25 cellular contexts compared by ENCODE assay signal in genomic region chr17:39283896-39284295, GRCh38. TPM values are rescaled to one million over a fixed set of nuclear protein-coding genes. Genes with fewer than 3 reads are reported as not detected.
A peak's percentile ranks its signal among the peaks of the same experiment; 100 is the strongest.
DNase-seq lines count a peak whose midpoint lies in the region; ATAC-seq and TF ChIP-seq lines count a peak whose summit lies in the region.
"Had no signal": no experiment of that assay in that cellular context is flagged by ENCODE, and none has a peak within 500 bp of the region (broad histone marks: within the 10 kb centered on the region; RNA-seq: fewer than 3 reads in every experiment).

No MANE protein-coding gene starts in this region.

- H3K9me3 Mint-ChIP-seq in activated T-cell treated with anti-CD3 and anti-CD28 coated beads, Interleukin-2, amount 50 U/mL, for 72 hours, result no peaks in the 10 kb centered on the region
- H3K9me3 Mint-ChIP-seq in activated T-cell treated with anti-CD3 and anti-CD28 coated beads, Interleukin-2, amount 50 U/mL, for 4 hours, result no peaks in the 10 kb centered on the region
- no peaks in the 10 kb centered on the region for H3K9me3 Mint-ChIP-seq in activated T-helper 17 cell treated with anti-CD3 and anti-CD28 coated beads, Interleukin-2, amount 50 U/mL, for 72 hours

- peaks cover 0 to 2% of the 10 kb centered on the region in 2 donors for H3K36me3 Mint-ChIP-seq in activated T-cell treated with anti-CD3 and anti-CD28 coated beads, Interleukin-2, amount 50 U/mL, for 72 hours (ENCODE audit: insufficient read depth in 2 of 2)
- peaks cover 3% of the 10 kb centered on the region for H3K36me3 Mint-ChIP-seq in activated T-cell treated with anti-CD3 and anti-CD28 coated beads, Interleukin-2, amount 50 U/mL, for 4 hours (ENCODE audit: insufficient read depth)
- H3K36me3 Mint-ChIP-seq in activated T-helper 17 cell treated with anti-CD3 and anti-CD28 coated beads, Interleukin-2, amount 50 U/mL, for 72 hours (ENCODE audit: low read depth), result peaks cover 36% of the 10 kb centered on the region

- in situ Hi-C loops in gastrocnemius medialis (cut with MboI; ENCODE audit: low sequenced_read_pairs in 4 of 4), result no loop called here

- peaks cover 50 to 55% of the 10 kb centered on the region in 2 donors for H3K4me1 ChIP-seq in gastrocnemius medialis
- H3K4me1 ChIP-seq in colonic mucosa, result peaks cover 3% of the 10 kb centered on the region

- TF ChIP-seq POLR2A in gastrocnemius medialis (IDR thresholded peaks at IDR 0.05), result no peak

- no peaks in the 10 kb centered on the region for H3K4me1 Mint-ChIP-seq in activated T-cell treated with anti-CD3 and anti-CD28 coated beads, Interleukin-2, amount 50 U/mL, for 72 hours (ENCODE audit: low read depth)
- no peaks in the 10 kb centered on the region for H3K4me1 Mint-ChIP-seq in activated T-cell treated with anti-CD3 and anti-CD28 coated beads, Interleukin-2, amount 50 U/mL, for 4 hours (ENCODE audit: low read depth)
- no peaks in the 10 kb centered on the region for H3K4me1 Mint-ChIP-seq in activated T-helper 17 cell treated with anti-CD3 and anti-CD28 coated beads, Interleukin-2, amount 50 U/mL, for 72 hours
- H3K4me1 Mint-ChIP-seq: B cell had no signal

- no peak overlapping the region for H3K4me3 ChIP-seq in fibroblast of the aortic adventitia (ENCODE audit: low read depth, low read length)
- H3K4me3 ChIP-seq in gastrocnemius medialis, result no peak overlapping the region
- H3K4me3 ChIP-seq in colonic mucosa, result no peak overlapping the region
- H3K4me3 ChIP-seq: MG63, SJCRH30 had no signal

- H3K9ac ChIP-seq in colonic mucosa (ENCODE audit: low read depth in 2 of 2, low read length in 2 of 2), result no peak overlapping the region

- peak overlapping the region; percentile 65 for H3K27ac Mint-ChIP-seq in activated T-cell treated with anti-CD3 and anti-CD28 coated beads, Interleukin-2, amount 50 U/mL, for 72 hours
- peak overlapping the region; percentile 37 for H3K27ac Mint-ChIP-seq in activated T-helper 17 cell treated with anti-CD3 and anti-CD28 coated beads, Interleukin-2, amount 50 U/mL, for 72 hours
- H3K27ac Mint-ChIP-seq: B cell had no signal

- no peak for DNase-seq in activated T-cell treated with anti-CD3 and anti-CD28 coated beads, Interleukin-2, amount 50 U/mL, for 72 hours
- no peak for DNase-seq in activated T-cell treated with anti-CD3 and anti-CD28 coated beads, Interleukin-2, amount 50 U/mL, for 4 hours
- peak; percentile 47 for DNase-seq in fibroblast of the aortic adventitia (ENCODE audit: low read depth)
- peak; percentile 36 to 56 for DNase-seq in gastrocnemius medialis
- no peak for DNase-seq in colonic mucosa
- no peak for DNase-seq in occipital lobe (lab: John Stamatoyannopoulos, UW)
- no peak for DNase-seq in stimulated activated CD4-positive, alpha-beta T cell treated with anti-CD3 and anti-CD28 coated beads, Interleukin-2, amount 100 ng/mL, for 24 hours
- DNase-seq: Calu3, DMS79 treated with DMSO at 0.1 percent for 48 hours, GF-D8, KBM-7, MG63, NCI-H1105 treated with DMSO at 0.1 percent for 48 hours, NCI-H146, NCI-H1930, NCI-H2107, NCI-H446, NCI-H524 treated with DMSO at 0.1 percent for 48 hours, NCI-H774, SJCRH30 had no signal

- no peak for ATAC-seq in activated T-cell treated with anti-CD3 and anti-CD28 coated beads, Interleukin-2, amount 50 U/mL, for 72 hours (replicated peaks in 1 of 2)
- no peak for ATAC-seq in activated T-cell treated with anti-CD3 and anti-CD28 coated beads, Interleukin-2, amount 50 U/mL, for 4 hours
- ATAC-seq in activated T-helper 17 cell treated with anti-CD3 and anti-CD28 coated beads, Interleukin-2, amount 50 U/mL, for 72 hours (replicated peaks), result no peak
- ATAC-seq in gastrocnemius medialis, result peak; percentile 80 to 89
- ATAC-seq: HCT116 had no signal

- no peaks in the 10 kb centered on the region for H3K27me3 Mint-ChIP-seq in activated T-cell treated with anti-CD3 and anti-CD28 coated beads, Interleukin-2, amount 50 U/mL, for 72 hours (ENCODE audit: low read depth)
- H3K27me3 Mint-ChIP-seq in activated T-cell treated with anti-CD3 and anti-CD28 coated beads, Interleukin-2, amount 50 U/mL, for 4 hours (ENCODE audit: low read depth), result no peaks in the 10 kb centered on the region
- H3K27me3 Mint-ChIP-seq in activated T-helper 17 cell treated with anti-CD3 and anti-CD28 coated beads, Interleukin-2, amount 50 U/mL, for 72 hours, result no peaks in the 10 kb centered on the region
- H3K27me3 Mint-ChIP-seq: B cell had no signal

- TF ChIP-seq CTCF in fibroblast of the aortic adventitia (IDR thresholded peaks at IDR 0.05; ENCODE audit: insufficient read depth, low read length) (no peak), gastrocnemius medialis (IDR thresholded peaks at IDR 0.05 in 4 of 5, conservative IDR thresholded peaks at IDR 0.05 in 1 of 5) (no peak), colonic mucosa (IDR thresholded peaks at IDR 0.05) (no peak)

- intact Hi-C loops in gastrocnemius medialis (cut with DNase I; ENCODE audit: low total_unique reads) (loop anchor here (5.0 kb wide), 1 partner anchor 178 kb away; the partner anchor contains the start of gene CDK12), colonic mucosa (cut with DNase I) (no loop called here)

- H3K27ac ChIP-seq in gastrocnemius medialis, result peak overlapping the region; percentile 82 to 94 (median 88)
- no peak overlapping the region for H3K27ac ChIP-seq in colonic mucosa
- H3K27ac ChIP-seq: 22Rv1, C4-2B, SJCRH30 had no signal

- H3K9me3 ChIP-seq in gastrocnemius medialis (no peaks in the 10 kb centered on the region), colonic mucosa (no peaks in the 10 kb centered on the region)
- H3K9me3 ChIP-seq: MG63, SJCRH30 had no signal

- H3K36me3 ChIP-seq in gastrocnemius medialis (peaks cover 0 to 6% of the 10 kb centered on the region in 2 donors), colonic mucosa (no peaks in the 10 kb centered on the region)
- H3K36me3 ChIP-seq: SJCRH30 had no signal

- no peak overlapping the region for H3K4me3 Mint-ChIP-seq in activated T-cell treated with anti-CD3 and anti-CD28 coated beads, Interleukin-2, amount 50 U/mL, for 72 hours
- no peak overlapping the region for H3K4me3 Mint-ChIP-seq in activated T-cell treated with anti-CD3 and anti-CD28 coated beads, Interleukin-2, amount 50 U/mL, for 4 hours
- no peak overlapping the region for H3K4me3 Mint-ChIP-seq in activated T-helper 17 cell treated with anti-CD3 and anti-CD28 coated beads, Interleukin-2, amount 50 U/mL, for 72 hours
- H3K4me3 Mint-ChIP-seq: B cell had no signal

- H3K27me3 ChIP-seq in gastrocnemius medialis (no peaks in the 10 kb centered on the region), colonic mucosa (no peaks in the 10 kb centered on the region)
- H3K27me3 ChIP-seq: MG63, SJCRH30 had no signal

RNA-seq across cellular contexts. Expression of gene STAC2, which starts 58.2 kb away (rescaled TPM):
- under 1 TPM in 1 of 2 donors, not detected in 1; 0.07 TPM for total RNA-seq in activated T-cell treated with anti-CD3 and anti-CD28 coated beads, Interleukin-2, amount 50 U/mL, for 72 hours
- not detected for total RNA-seq in activated T-cell treated with anti-CD3 and anti-CD28 coated beads, Interleukin-2, amount 50 U/mL, for 4 hours
- not detected for total RNA-seq in activated T-helper 17 cell treated with anti-CD3 and anti-CD28 coated beads, Interleukin-2, amount 50 U/mL, for 72 hours
- total RNA-seq in fibroblast of the aortic adventitia (ENCODE audit: low replicate concordance) (0.18 TPM in 1 of 2 replicates, not detected in the other), gastrocnemius medialis (not detected), colonic mucosa (under 1 TPM; 0.11 to 0.15 TPM), occipital lobe (0.31 TPM)
- total RNA-seq: B cell, Calu3, SJCRH30 had no signal

Comparison
In these comparisons a context has a peak if more than half of its experiments do, and no peak if none do; other contexts are left out.
1. ATAC-seq: peak in gastrocnemius medialis (2 of 2); none in activated T-cell treated with anti-CD3 and anti-CD28 coated beads, Interleukin-2, amount 50 U/mL, for 72 hours (0 of 2), activated T-cell treated with anti-CD3 and anti-CD28 coated beads, Interleukin-2, amount 50 U/mL, for 4 hours (0 of 2) and activated T-helper 17 cell treated with anti-CD3 and anti-CD28 coated beads, Interleukin-2, amount 50 U/mL, for 72 hours (single experiment).
2. DNase-seq: peak in fibroblast of the aortic adventitia (single experiment) and gastrocnemius medialis (2 of 2); none in activated T-cell treated with anti-CD3 and anti-CD28 coated beads, Interleukin-2, amount 50 U/mL, for 72 hours (0 of 2), activated T-cell treated with anti-CD3 and anti-CD28 coated beads, Interleukin-2, amount 50 U/mL, for 4 hours (single experiment), colonic mucosa (single experiment), occipital lobe (single experiment) and stimulated activated CD4-positive, alpha-beta T cell treated with anti-CD3 and anti-CD28 coated beads, Interleukin-2, amount 100 ng/mL, for 24 hours (0 of 2).